In the genomic region with DNA sequence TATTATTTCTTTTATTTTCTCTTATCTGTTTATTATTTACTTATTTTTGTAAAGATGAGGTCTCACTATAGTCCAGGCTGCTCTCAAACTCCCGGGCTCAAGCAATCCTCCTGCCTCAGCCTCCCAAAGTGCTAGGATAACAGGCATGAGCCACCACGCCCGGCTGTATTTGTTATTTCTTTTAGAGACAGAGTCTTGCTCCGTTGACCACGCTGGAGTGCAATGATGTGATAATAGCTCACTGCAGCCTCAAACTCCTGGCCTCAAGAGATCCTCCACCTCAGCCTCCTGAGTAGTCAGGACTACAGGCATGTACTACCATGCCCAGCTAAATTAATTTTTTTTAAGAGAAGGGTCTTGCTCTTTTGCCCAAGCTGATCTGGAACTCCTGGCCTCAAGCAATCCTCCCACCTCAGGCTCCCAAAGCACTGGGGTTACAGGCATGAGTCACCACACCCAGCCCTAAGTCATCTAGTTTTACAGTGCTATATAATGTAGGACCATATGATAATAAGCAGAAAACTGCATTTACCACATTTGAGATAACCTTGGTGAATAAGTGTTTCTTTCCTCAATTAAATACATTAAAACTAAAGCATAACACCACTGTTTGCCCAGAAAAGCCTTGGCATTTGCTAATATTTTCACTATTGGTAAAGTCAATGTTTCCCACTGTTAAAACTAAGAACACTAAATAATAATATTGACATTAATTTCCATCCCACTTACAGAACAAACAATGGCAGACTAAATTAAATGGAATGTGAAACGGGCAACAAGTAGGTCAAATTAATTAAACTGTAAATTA, we compare ENCODE assay signal across 1 cellular context.
TF ChIP-seq lines count a peak whose summit lies in the region.

No MANE protein-coding gene starts in this region.

TF ChIP-seq in K562, 482 proteins besides CTCF, POLR2A, EP300 and RAD21 (continues in another document):
- TF ChIP-seq JUND (IDR thresholded peaks at IDR 0.05; ENCODE audit: borderline replicate concordance, low read depth, low read length) (peak; percentile 84; the same call in 1 of the 2 replicates), JUND (tag; IDR thresholded peaks at IDR 0.05; ENCODE audit: borderline replicate concordance, low read depth, low read length) (peak; percentile 86; the same call in 2 of the 3 replicates), RAD51 (IDR thresholded peaks at IDR 0.05; ENCODE audit: borderline replicate concordance, low read depth) (no peak), EHMT2 (IDR thresholded peaks at IDR 0.05) (no peak), HMGN3 (IDR thresholded peaks at IDR 0.05; ENCODE audit: borderline replicate concordance, extremely low read depth, insufficient read length, low read depth, low read length) (no peak), HLTF (IDR thresholded peaks at IDR 0.05) (no peak), NCOA1 (IDR thresholded peaks at IDR 0.05; ENCODE audit: low read depth) (no peak), EP400 (IDR thresholded peaks at IDR 0.05) (no peak), FOSL1 (tag; conservative IDR thresholded peaks at IDR 0.05) (peak; percentile 78), PHB2 (IDR thresholded peaks at IDR 0.05; ENCODE audit: low read depth) (no peak), TARDBP (IDR thresholded peaks at IDR 0.05) (no peak), PML (IDR thresholded peaks at IDR 0.05; ENCODE audit: low read length) (no peak), ZNF121 (CRISPR knock-in tag; conservative IDR thresholded peaks at IDR 0.05) (peak; percentile 95), ZNF57 (CRISPR knock-in tag; IDR thresholded peaks at IDR 0.05) (no peak), U2AF1 (optimal IDR thresholded peaks at IDR 0.05; ENCODE audit: low read depth, low read length) (no peak), ZNF232 (CRISPR knock-in tag; IDR thresholded peaks at IDR 0.05) (no peak), HDAC3 (IDR thresholded peaks at IDR 0.05; ENCODE audit: borderline replicate concordance, partially characterized antibody) (no peak), C11orf30 (IDR thresholded peaks at IDR 0.05; ENCODE audit: low read depth) (no peak), ZNF79 (CRISPR knock-in tag; IDR thresholded peaks at IDR 0.05; ENCODE audit: low read depth) (no peak), ADNP (tag; IDR thresholded peaks at IDR 0.05) (no peak), SAP30 (IDR thresholded peaks at IDR 0.05; ENCODE audit: borderline replicate concordance, insufficient read depth, low read depth, low read length, poor library complexity, severe bottlenecking) (no peak), TFAM (CRISPR knock-in tag; conservative IDR thresholded peaks at IDR 0.05) (no peak), BRF1 (IDR thresholded peaks at IDR 0.05; ENCODE audit: borderline replicate concordance, extremely low read depth, insufficient read length) (no peak)
- TF ChIP-seq, protein P1, sequence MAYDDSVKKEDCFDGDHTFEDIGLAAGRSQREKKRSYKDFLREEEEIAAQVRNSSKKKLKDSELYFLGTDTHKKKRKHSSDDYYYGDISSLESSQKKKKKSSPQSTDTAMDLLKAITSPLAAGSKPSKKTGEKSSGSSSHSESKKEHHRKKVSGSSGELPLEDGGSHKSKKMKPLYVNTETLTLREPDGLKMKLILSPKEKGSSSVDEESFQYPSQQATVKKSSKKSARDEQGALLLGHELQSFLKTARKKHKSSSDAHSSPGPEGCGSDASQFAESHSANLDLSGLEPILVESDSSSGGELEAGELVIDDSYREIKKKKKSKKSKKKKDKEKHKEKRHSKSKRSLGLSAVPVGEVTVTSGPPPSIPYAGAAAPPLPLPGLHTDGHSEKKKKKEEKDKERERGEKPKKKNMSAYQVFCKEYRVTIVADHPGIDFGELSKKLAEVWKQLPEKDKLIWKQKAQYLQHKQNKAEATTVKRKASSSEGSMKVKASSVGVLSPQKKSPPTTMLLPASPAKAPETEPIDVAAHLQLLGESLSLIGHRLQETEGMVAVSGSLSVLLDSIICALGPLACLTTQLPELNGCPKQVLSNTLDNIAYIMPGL (CRISPR knock-in tag; IDR thresholded peaks at IDR 0.05) = no peak
- TF ChIP-seq, protein P2, sequence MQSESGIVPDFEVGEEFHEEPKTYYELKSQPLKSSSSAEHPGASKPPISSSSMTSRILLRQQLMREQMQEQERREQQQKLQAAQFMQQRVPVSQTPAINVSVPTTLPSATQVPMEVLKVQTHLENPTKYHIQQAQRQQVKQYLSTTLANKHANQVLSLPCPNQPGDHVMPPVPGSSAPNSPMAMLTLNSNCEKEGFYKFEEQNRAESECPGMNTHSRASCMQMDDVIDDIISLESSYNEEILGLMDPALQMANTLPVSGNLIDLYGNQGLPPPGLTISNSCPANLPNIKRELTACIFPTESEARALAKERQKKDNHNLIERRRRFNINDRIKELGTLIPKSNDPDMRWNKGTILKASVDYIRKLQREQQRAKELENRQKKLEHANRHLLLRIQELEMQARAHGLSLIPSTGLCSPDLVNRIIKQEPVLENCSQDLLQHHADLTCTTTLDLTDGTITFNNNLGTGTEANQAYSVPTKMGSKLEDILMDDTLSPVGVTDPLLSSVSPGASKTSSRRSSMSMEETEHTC (IDR thresholded peaks at IDR 0.05) = no peak
- TF ChIP-seq, protein P3, sequence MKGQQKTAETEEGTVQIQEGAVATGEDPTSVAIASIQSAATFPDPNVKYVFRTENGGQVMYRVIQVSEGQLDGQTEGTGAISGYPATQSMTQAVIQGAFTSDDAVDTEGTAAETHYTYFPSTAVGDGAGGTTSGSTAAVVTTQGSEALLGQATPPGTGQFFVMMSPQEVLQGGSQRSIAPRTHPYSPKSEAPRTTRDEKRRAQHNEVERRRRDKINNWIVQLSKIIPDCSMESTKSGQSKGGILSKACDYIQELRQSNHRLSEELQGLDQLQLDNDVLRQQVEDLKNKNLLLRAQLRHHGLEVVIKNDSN (CRISPR knock-in tag; IDR thresholded peaks at IDR 0.05) = no peak
- TF ChIP-seq, protein P4, sequence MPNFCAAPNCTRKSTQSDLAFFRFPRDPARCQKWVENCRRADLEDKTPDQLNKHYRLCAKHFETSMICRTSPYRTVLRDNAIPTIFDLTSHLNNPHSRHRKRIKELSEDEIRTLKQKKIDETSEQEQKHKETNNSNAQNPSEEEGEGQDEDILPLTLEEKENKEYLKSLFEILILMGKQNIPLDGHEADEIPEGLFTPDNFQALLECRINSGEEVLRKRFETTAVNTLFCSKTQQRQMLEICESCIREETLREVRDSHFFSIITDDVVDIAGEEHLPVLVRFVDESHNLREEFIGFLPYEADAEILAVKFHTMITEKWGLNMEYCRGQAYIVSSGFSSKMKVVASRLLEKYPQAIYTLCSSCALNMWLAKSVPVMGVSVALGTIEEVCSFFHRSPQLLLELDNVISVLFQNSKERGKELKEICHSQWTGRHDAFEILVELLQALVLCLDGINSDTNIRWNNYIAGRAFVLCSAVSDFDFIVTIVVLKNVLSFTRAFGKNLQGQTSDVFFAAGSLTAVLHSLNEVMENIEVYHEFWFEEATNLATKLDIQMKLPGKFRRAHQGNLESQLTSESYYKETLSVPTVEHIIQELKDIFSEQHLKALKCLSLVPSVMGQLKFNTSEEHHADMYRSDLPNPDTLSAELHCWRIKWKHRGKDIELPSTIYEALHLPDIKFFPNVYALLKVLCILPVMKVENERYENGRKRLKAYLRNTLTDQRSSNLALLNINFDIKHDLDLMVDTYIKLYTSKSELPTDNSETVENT (CRISPR knock-in tag; IDR thresholded peaks at IDR 0.05) = no peak
- TF ChIP-seq, protein P5, sequence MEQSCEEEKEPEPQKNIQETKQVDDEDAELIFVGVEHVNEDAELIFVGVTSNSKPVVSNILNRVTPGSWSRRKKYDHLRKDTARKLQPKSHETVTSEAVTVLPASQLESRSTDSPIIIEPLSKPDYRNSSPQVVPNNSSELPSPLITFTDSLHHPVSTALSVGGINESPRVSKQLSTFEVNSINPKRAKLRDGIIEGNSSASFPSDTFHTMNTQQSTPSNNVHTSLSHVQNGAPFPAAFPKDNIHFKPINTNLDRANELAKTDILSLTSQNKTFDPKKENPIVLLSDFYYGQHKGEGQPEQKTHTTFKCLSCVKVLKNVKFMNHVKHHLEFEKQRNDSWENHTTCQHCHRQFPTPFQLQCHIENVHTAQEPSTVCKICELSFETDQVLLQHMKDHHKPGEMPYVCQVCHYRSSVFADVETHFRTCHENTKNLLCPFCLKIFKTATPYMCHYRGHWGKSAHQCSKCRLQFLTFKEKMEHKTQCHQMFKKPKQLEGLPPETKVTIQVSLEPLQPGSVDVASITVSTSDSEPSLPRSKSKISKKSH (CRISPR knock-in tag; IDR thresholded peaks at IDR 0.05) = no peak
- TF ChIP-seq, protein P6, sequence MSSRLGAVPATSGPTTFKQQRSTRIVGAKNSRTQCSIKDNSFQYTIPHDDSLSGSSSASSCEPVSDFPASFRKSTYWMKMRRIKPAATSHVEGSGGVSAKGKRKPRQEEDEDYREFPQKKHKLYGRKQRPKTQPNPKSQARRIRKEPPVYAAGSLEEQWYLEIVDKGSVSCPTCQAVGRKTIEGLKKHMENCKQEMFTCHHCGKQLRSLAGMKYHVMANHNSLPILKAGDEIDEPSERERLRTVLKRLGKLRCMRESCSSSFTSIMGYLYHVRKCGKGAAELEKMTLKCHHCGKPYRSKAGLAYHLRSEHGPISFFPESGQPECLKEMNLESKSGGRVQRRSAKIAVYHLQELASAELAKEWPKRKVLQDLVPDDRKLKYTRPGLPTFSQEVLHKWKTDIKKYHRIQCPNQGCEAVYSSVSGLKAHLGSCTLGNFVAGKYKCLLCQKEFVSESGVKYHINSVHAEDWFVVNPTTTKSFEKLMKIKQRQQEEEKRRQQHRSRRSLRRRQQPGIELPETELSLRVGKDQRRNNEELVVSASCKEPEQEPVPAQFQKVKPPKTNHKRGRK (tag; IDR thresholded peaks at IDR 0.05) = no peak
- TF ChIP-seq, protein P7, sequence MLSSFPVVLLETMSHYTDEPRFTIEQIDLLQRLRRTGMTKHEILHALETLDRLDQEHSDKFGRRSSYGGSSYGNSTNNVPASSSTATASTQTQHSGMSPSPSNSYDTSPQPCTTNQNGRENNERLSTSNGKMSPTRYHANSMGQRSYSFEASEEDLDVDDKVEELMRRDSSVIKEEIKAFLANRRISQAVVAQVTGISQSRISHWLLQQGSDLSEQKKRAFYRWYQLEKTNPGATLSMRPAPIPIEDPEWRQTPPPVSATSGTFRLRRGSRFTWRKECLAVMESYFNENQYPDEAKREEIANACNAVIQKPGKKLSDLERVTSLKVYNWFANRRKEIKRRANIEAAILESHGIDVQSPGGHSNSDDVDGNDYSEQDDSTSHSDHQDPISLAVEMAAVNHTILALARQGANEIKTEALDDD (IDR thresholded peaks at IDR 0.05) = 0 out of 2 replicates have a peak, but pooled peaks have one; percentile 19
- TF ChIP-seq, protein P8, sequence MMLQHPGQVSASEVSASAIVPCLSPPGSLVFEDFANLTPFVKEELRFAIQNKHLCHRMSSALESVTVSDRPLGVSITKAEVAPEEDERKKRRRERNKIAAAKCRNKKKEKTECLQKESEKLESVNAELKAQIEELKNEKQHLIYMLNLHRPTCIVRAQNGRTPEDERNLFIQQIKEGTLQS (IDR thresholded peaks at IDR 0.05) = peak; percentile 82
- TF ChIP-seq, protein P8 (CRISPR knock-in tag; conservative IDR thresholded peaks at IDR 0.05) = no peak
- TF ChIP-seq, protein P9, sequence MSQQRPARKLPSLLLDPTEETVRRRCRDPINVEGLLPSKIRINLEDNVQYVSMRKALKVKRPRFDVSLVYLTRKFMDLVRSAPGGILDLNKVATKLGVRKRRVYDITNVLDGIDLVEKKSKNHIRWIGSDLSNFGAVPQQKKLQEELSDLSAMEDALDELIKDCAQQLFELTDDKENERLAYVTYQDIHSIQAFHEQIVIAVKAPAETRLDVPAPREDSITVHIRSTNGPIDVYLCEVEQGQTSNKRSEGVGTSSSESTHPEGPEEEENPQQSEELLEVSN (IDR thresholded peaks at IDR 0.05; ENCODE audit: borderline replicate concordance in 1 of 2, extremely low read depth in 1 of 2, insufficient read depth in 1 of 2, insufficient read length in 1 of 2, low read depth in 1 of 2, low read length in 1 of 2, poor library complexity in 1 of 2, severe bottlenecking in 1 of 2) = no peak
